In genomic region chr12:131025939-131026702, GRCh38 we compare ENCODE assay signal across 17 cellular contexts.
"Had no signal": no experiment of that assay in that cellular context is flagged by ENCODE, and none has a peak within 500 bp of the region (broad histone marks: within the 10 kb centered on the region; RNA-seq: fewer than 3 reads in every experiment).

No MANE protein-coding gene starts in this region.

- DNase-seq: activated CD4-positive, alpha-beta T cell treated with anti-CD3 and anti-CD28 coated beads for 1 hour; activated CD4-positive, alpha-beta T cell treated with anti-CD3 and anti-CD28 coated beads, Interleukin-2, amount 50 U/mL, for 4 hours; activated naive CD4-positive, alpha-beta T cell; activated naive CD8-positive, alpha-beta T cell treated with anti-CD3 and anti-CD28 coated beads, Interleukin-2, amount 10 ng/mL, durations not matched to agents 7 days and 5 days; activated T-cell treated with anti-CD3 and anti-CD28 coated beads for 4 hours; anterior cingulate cortex; cerebellar nuclear complex; effector CD8-positive, alpha-beta T cell; foreskin melanocyte; midbrain; T-cell; T-helper 9 cell had no signal

- ATAC-seq: T-cell had no signal

- H3K4me3 ChIP-seq: suprapubic skin had no signal

- FAIRE-seq: endothelial cell of umbilical vein had no signal

- H3K4me1 Mint-ChIP-seq: activated naive CD8-positive, alpha-beta T cell treated with anti-CD3 and anti-CD28 coated beads, Interleukin-2, amount 10 ng/mL, durations not matched to agents 7 days and 5 days; T-cell had no signal

- H3K36me3 ChIP-seq: neutrophil, suprapubic skin had no signal

- H3K27ac ChIP-seq: neutrophil, suprapubic skin had no signal

- H3K36me3 Mint-ChIP-seq: activated naive CD8-positive, alpha-beta T cell treated with anti-CD3 and anti-CD28 coated beads, Interleukin-2, amount 10 ng/mL, durations not matched to agents 7 days and 5 days; T-cell; type B pancreatic cell had no signal

- H3K27me3 Mint-ChIP-seq: stimulated activated naive CD8-positive, alpha-beta T cell treated with anti-CD3 and anti-CD28 coated beads, Interleukin-15, Interleukin-2, amounts not matched to agents 100 ng/mL and 50 ng/mL, for 24 hours had no signal

- H3K27ac Mint-ChIP-seq: activated naive CD8-positive, alpha-beta T cell treated with anti-CD3 and anti-CD28 coated beads, Interleukin-2, amount 10 ng/mL, durations not matched to agents 7 days and 5 days; stimulated activated naive CD8-positive, alpha-beta T cell treated with anti-CD3 and anti-CD28 coated beads, Interleukin-15, Interleukin-2, amounts not matched to agents 100 ng/mL and 50 ng/mL, for 24 hours; T-cell had no signal

- H3K9me3 Mint-ChIP-seq: activated naive CD8-positive, alpha-beta T cell treated with anti-CD3 and anti-CD28 coated beads, Interleukin-2, amount 10 ng/mL, durations not matched to agents 7 days and 5 days; stimulated activated naive CD8-positive, alpha-beta T cell treated with anti-CD3 and anti-CD28 coated beads, Interleukin-15, Interleukin-2, amounts not matched to agents 100 ng/mL and 50 ng/mL, for 24 hours; T-cell had no signal

- H3K9me3 ChIP-seq: neutrophil, suprapubic skin had no signal

- H3K4me3 Mint-ChIP-seq: activated naive CD8-positive, alpha-beta T cell treated with anti-CD3 and anti-CD28 coated beads, Interleukin-2, amount 10 ng/mL, durations not matched to agents 7 days and 5 days; stimulated activated naive CD8-positive, alpha-beta T cell treated with anti-CD3 and anti-CD28 coated beads, Interleukin-15, Interleukin-2, amounts not matched to agents 100 ng/mL and 50 ng/mL, for 24 hours; T-cell; type B pancreatic cell had no signal

- H3K27me3 ChIP-seq: neutrophil had no signal
